22 cellular contexts compared by ENCODE assay signal in the genomic region with DNA sequence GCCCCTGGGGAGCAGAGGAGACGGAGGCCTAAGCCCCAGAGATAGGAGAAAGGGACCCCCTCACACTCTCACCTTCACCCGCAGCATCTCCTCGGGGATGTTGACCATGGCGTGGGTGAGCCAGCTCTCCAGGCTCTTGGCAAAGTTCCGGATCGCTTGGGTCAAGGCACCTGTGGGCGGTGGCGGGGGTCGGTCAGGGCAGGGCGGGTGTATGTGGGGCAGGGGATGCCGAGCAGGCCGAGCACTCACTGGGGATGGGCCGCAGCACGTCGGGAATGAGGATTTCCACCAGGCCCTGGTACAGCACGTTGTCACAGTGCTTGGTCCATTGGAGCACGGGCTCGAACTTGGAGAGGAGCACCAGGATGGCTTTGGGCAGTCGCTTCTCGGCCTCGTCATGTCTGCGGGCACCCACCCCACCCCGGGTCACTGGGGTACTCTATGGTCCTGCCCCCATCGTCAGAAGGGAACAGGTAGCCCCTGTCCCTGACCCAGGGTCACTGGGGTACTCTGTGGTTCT. TPM values are rescaled to one million over a fixed set of nuclear protein-coding genes. Genes with fewer than 3 reads are reported as not detected.
DNase-seq lines count a peak whose midpoint lies in the region; ATAC-seq and TF ChIP-seq lines count a peak whose summit lies in the region.
"Had no signal": no experiment of that assay in that cellular context is flagged by ENCODE, and none has a peak within 500 bp of the region (broad histone marks: within the 10 kb centered on the region; RNA-seq: fewer than 3 reads in every experiment).

No MANE protein-coding gene starts in this region.

- H3K9me3 Mint-ChIP-seq in activated T-cell treated with anti-CD3 and anti-CD28 coated beads, Interleukin-2, amount 50 U/mL, for 24 hours, result no peaks in the 10 kb centered on the region
- no peaks in the 10 kb centered on the region for H3K9me3 Mint-ChIP-seq in activated T-cell treated with anti-CD3 and anti-CD28 coated beads, Interleukin-2, amount 50 U/mL, for 4 hours
- H3K9me3 Mint-ChIP-seq in H9, result no peaks in the 10 kb centered on the region
- H3K9me3 Mint-ChIP-seq in memory B cell, result no peaks in the 10 kb centered on the region
- H3K9me3 Mint-ChIP-seq: CD14-positive monocyte; CD4-positive, alpha-beta T cell; CD8-positive, alpha-beta memory T cell had no signal

- H3K36me3 ChIP-seq in hepatocyte (replicated peaks; ENCODE audit: insufficient read depth, low read depth), result no peaks in the 10 kb centered on the region

- no peak overlapping the region for H3K9ac ChIP-seq in H9 (ENCODE audit: extremely low read depth, insufficient read length, low read length)
- H3K9ac ChIP-seq: BLaER1 treated with 17β-estradiol and CSF1 and Interleukin-3, amounts not matched to agents 10 nM and 100 nM; GM23248 had no signal

- H3K14ac ChIP-seq in H9 (ENCODE audit: insufficient read depth, low read length), result no peak overlapping the region

- no peak for ATAC-seq in activated T-cell treated with anti-CD3 and anti-CD28 coated beads, Interleukin-2, amount 50 U/mL, for 4 hours
- ATAC-seq in memory B cell (ENCODE audit: low read depth), result no peak
- ATAC-seq: GM12878, HCT116 had no signal

- H3K18ac ChIP-seq in H9 (ENCODE audit: insufficient read length, low read depth, low read length), result no peak overlapping the region

- WGBS in H9 (ENCODE audit: extremely low coverage, insufficient read length, low lambda C conversion rate), result no CpG with 5 or more reads among the region's 24 CpGs
- WGBS in hepatocyte (ENCODE audit: low lambda C conversion rate, missing lambda C conversion rate), result 99% methylated on average over 19 of the region's 24 CpGs

- no peak overlapping the region for H2BK12ac ChIP-seq in H9 (ENCODE audit: insufficient read length, low read depth, low read length)

- no peak overlapping the region for H2BK5ac ChIP-seq in H9 (ENCODE audit: insufficient read length, low read length)

- no peak overlapping the region for H2BK15ac ChIP-seq in H9 (ENCODE audit: low read depth, low read length)

- H3K4me1 ChIP-seq in H9 (ENCODE audit: insufficient read depth, low read length) (no peaks in the 10 kb centered on the region), hepatocyte (ENCODE audit: insufficient read depth) (no peaks in the 10 kb centered on the region)
- H3K4me1 ChIP-seq: A549; BE2C; BLaER1 treated with 17β-estradiol and CSF1 and Interleukin-3, amounts not matched to agents 10 nM and 100 nM had no signal

- H3K27ac ChIP-seq in H9 (ENCODE audit: insufficient read length, low read depth, low read length) (no peak overlapping the region), hepatocyte (no peak overlapping the region)
- H3K27ac ChIP-seq: A549; BLaER1 treated with 17β-estradiol and CSF1 and Interleukin-3, amounts not matched to agents 10 nM and 100 nM; GM23248 had no signal

- H2AFZ ChIP-seq in H9 (ENCODE audit: low read length) (no peak overlapping the region), hepatocyte (no peak overlapping the region)
- H2AFZ ChIP-seq: GM23248 had no signal

- H3K9me3 ChIP-seq in H9 (ENCODE audit: control insufficient read depth, low read depth, low read length), result no peaks in the 10 kb centered on the region
- no peaks in the 10 kb centered on the region for H3K9me3 ChIP-seq in hepatocyte (ENCODE audit: low read depth)
- H3K9me3 ChIP-seq: A549; BE2C; BLaER1 treated with 17β-estradiol and CSF1 and Interleukin-3, amounts not matched to agents 10 nM and 100 nM had no signal

- H4K5ac ChIP-seq in H9 (ENCODE audit: insufficient read length, low read depth, low read length), result no peak overlapping the region

- H3K23ac ChIP-seq in H9 (ENCODE audit: insufficient read length, low read depth, low read length), result no peak overlapping the region

- no peaks in the 10 kb centered on the region for H3K4me1 Mint-ChIP-seq in activated T-cell treated with anti-CD3 and anti-CD28 coated beads, Interleukin-2, amount 50 U/mL, for 24 hours (ENCODE audit: low read depth)
- no peaks in the 10 kb centered on the region for H3K4me1 Mint-ChIP-seq in activated T-cell treated with anti-CD3 and anti-CD28 coated beads, Interleukin-2, amount 50 U/mL, for 4 hours (ENCODE audit: low read depth)
- H3K4me1 Mint-ChIP-seq in H9, result peaks cover 4 to 6% of the 10 kb centered on the region in 2 experiments; a peak in 3 of 4 replicates
- no peaks in the 10 kb centered on the region for H3K4me1 Mint-ChIP-seq in memory B cell
- H3K4me1 Mint-ChIP-seq: CD14-positive monocyte had no signal

- no peaks in the 10 kb centered on the region for H3K27me3 Mint-ChIP-seq in activated T-cell treated with anti-CD3 and anti-CD28 coated beads, Interleukin-2, amount 50 U/mL, for 24 hours
- H3K27me3 Mint-ChIP-seq in activated T-cell treated with anti-CD3 and anti-CD28 coated beads, Interleukin-2, amount 50 U/mL, for 4 hours (ENCODE audit: low read depth), result no peaks in the 10 kb centered on the region
- no peaks in the 10 kb centered on the region for H3K27me3 Mint-ChIP-seq in H9 (ENCODE audit: low read depth)
- H3K27me3 Mint-ChIP-seq in memory B cell, result no peaks in the 10 kb centered on the region
- H3K27me3 Mint-ChIP-seq: CD4-positive, alpha-beta T cell; CD8-positive, alpha-beta memory T cell had no signal

- no peak overlapping the region for H3K4ac ChIP-seq in H9 (ENCODE audit: low read depth, low read length)

- no peak overlapping the region for H3K56ac ChIP-seq in H9 (ENCODE audit: insufficient read length, low read depth, low read length)

- peaks cover 66% of the 10 kb centered on the region for H3K36me3 Mint-ChIP-seq in activated T-cell treated with anti-CD3 and anti-CD28 coated beads, Interleukin-2, amount 50 U/mL, for 24 hours (ENCODE audit: low read depth)
- H3K36me3 Mint-ChIP-seq in activated T-cell treated with anti-CD3 and anti-CD28 coated beads, Interleukin-2, amount 50 U/mL, for 4 hours (ENCODE audit: insufficient read depth), result peaks cover 16% of the 10 kb centered on the region
- H3K36me3 Mint-ChIP-seq in H9 (ENCODE audit: insufficient read depth in 1 of 3, low read depth in 3 of 3) (peaks cover 17 to 49% (median 32%) of the 10 kb centered on the region in 3 experiments; a peak in 6 of 7 replicates), memory B cell (peaks cover 20% of the 10 kb centered on the region)

- DNase-seq in activated T-cell treated with anti-CD3 and anti-CD28 coated beads, Interleukin-2, amount 50 U/mL, for 24 hours, result no peak
- DNase-seq in activated T-cell treated with anti-CD3 and anti-CD28 coated beads, Interleukin-2, amount 50 U/mL, for 4 hours, result no peak
- peak; percentile 17 for DNase-seq in H9
- DNase-seq in hepatocyte (ENCODE audit: low spot score), result peak; percentile 2
- no peak for DNase-seq in memory B cell (ENCODE audit: low spot score in 2 of 2)
- DNase-seq in posterior vena cava (ENCODE audit: low spot score), result no peak
- DNase-seq in epidermal melanocyte (ENCODE audit: insufficient read length, low spot score), result no peak
- no peak for DNase-seq in activated CD4-positive, alpha-beta T cell treated with anti-CD3 and anti-CD28 coated beads, Interleukin-2, amount 50 U/mL, for 48 hours
- DNase-seq: ACHN; AML-193; BE2C; CD4-positive, alpha-beta T cell; CD8-positive, alpha-beta memory T cell; DMS 273 treated with DMSO at 0.1 percent for 48 hours; DMS79; GDM1; GM23248 had no signal

- no peak overlapping the region for H3T11ph ChIP-seq in H9 (ENCODE audit: low read length)

- peak overlapping the region; percentile 37 for H3K27ac Mint-ChIP-seq in activated T-cell treated with anti-CD3 and anti-CD28 coated beads, Interleukin-2, amount 50 U/mL, for 24 hours
- H3K27ac Mint-ChIP-seq in H9 (no peak overlapping the region), memory B cell (peak overlapping the region; percentile 24)

- no peaks in the 10 kb centered on the region for H3K9me2 ChIP-seq in hepatocyte (replicated peaks; ENCODE audit: insufficient read depth)

- H3K4me3 ChIP-seq in hepatocyte, result no peak overlapping the region
- H3K4me3 ChIP-seq: A549; BLaER1 treated with 17β-estradiol and CSF1 and Interleukin-3, amounts not matched to agents 10 nM and 100 nM; GM12878; GM23248 had no signal

- H2AK5ac ChIP-seq in H9 (ENCODE audit: insufficient read length, low read length), result no peak overlapping the region

- H3K79me2 ChIP-seq in H9 (ENCODE audit: insufficient read depth, low read length) (no peaks in the 10 kb centered on the region), hepatocyte (no peaks in the 10 kb centered on the region)

- H4K20me1 ChIP-seq in H9 (ENCODE audit: control insufficient read depth, insufficient read depth, insufficient read length), result no peaks in the 10 kb centered on the region
- H4K20me1 ChIP-seq in hepatocyte (ENCODE audit: insufficient read depth, poor library complexity, severe bottlenecking), result no peaks in the 10 kb centered on the region

- intact Hi-C loops in posterior vena cava (cut with DNase I), result no loop called here

- H3K23me2 ChIP-seq in H9 (ENCODE audit: insufficient read length, low read depth, low read length, poor library complexity, severe bottlenecking), result no peaks in the 10 kb centered on the region

- H3K4me2 ChIP-seq in H9 (ENCODE audit: insufficient read depth, insufficient read length, low read length) (no peak overlapping the region), hepatocyte (no peak overlapping the region)
- H3K4me2 ChIP-seq: A549; BLaER1 treated with 17β-estradiol and CSF1 and Interleukin-3, amounts not matched to agents 10 nM and 100 nM had no signal

- H4K91ac ChIP-seq in H9 (ENCODE audit: insufficient read length, low read depth, low read length), result no peak overlapping the region

- no peak overlapping the region for H4K8ac ChIP-seq in H9 (replicated peaks; ENCODE audit: insufficient read length, low read depth, low read length)

- H3K79me1 ChIP-seq in H9 (ENCODE audit: insufficient read depth, low read depth, low read length, poor library complexity, severe bottlenecking), result no peaks in the 10 kb centered on the region

- H3K4me3 Mint-ChIP-seq in activated T-cell treated with anti-CD3 and anti-CD28 coated beads, Interleukin-2, amount 50 U/mL, for 24 hours, result no peak overlapping the region
- no peak overlapping the region for H3K4me3 Mint-ChIP-seq in activated T-cell treated with anti-CD3 and anti-CD28 coated beads, Interleukin-2, amount 50 U/mL, for 4 hours
- H3K4me3 Mint-ChIP-seq in H9, result no peak overlapping the region
- H3K4me3 Mint-ChIP-seq in memory B cell, result no peak overlapping the region
- H3K4me3 Mint-ChIP-seq: CD14-positive monocyte; CD4-positive, alpha-beta T cell; CD8-positive, alpha-beta memory T cell had no signal

- no peak overlapping the region for H2BK120ac ChIP-seq in H9 (ENCODE audit: low read depth, low read length, poor library complexity, severe bottlenecking)

- H2BK20ac ChIP-seq in H9 (ENCODE audit: low read depth, low read length, poor library complexity, severe bottlenecking), result no peak overlapping the region

- TF ChIP-seq CTCF in H9 (conservative IDR thresholded peaks at IDR 0.05) (no peak), hepatocyte (IDR thresholded peaks at IDR 0.05; ENCODE audit: poor library complexity) (no peak)

- H3K27me3 ChIP-seq in H9 (ENCODE audit: insufficient read depth, low read length), result no peaks in the 10 kb centered on the region
- H3K27me3 ChIP-seq in hepatocyte, result no peaks in the 10 kb centered on the region
- H3K27me3 ChIP-seq: BE2C; BLaER1 treated with 17β-estradiol and CSF1 and Interleukin-3, amounts not matched to agents 10 nM and 100 nM had no signal

RNA-seq across cellular contexts. Expression of gene DCAF15, which starts 13.1 kb away (rescaled TPM):
- 10 to 100 TPM; 65.2 to 75.4 (median 66.2) TPM for total RNA-seq in activated T-cell treated with anti-CD3 and anti-CD28 coated beads, Interleukin-2, amount 50 U/mL, for 4 hours
- total RNA-seq in H9 (2021) (82.2 and 82.5 TPM in 2 replicates), hepatocyte (9.3 and 13.4 TPM in 2 replicates), posterior vena cava (10 to 100 TPM; 18.8 to 21.0 TPM)
- polyA plus RNA-seq in hepatocyte, result 16.4 and 19.0 TPM in 2 replicates

RNA-seq across cellular contexts. Expression of gene PODNL1, which starts 27.2 kb away (rescaled TPM):
- under 1 TPM in 2 of 3 donors, not detected in 1; 0.08 to 0.30 TPM for total RNA-seq in activated T-cell treated with anti-CD3 and anti-CD28 coated beads, Interleukin-2, amount 50 U/mL, for 4 hours
- total RNA-seq in H9 (2021) (0.68 TPM in 2 replicates), hepatocyte (0.17 TPM in 1 of 2 replicates, not detected in the other), posterior vena cava (1 to 10 TPM; 2.4 to 8.7 TPM)
- 2.4 and 3.3 TPM in 2 replicates for polyA plus RNA-seq in hepatocyte
- total RNA-seq: CD4-positive, alpha-beta T cell; GM12878 had no signal
- polyA plus RNA-seq: CD8-positive, alpha-beta memory T cell had no signal

RNA-seq across cellular contexts. Expression of gene RFX1, which starts 40.7 kb away (rescaled TPM):
- total RNA-seq in activated T-cell treated with anti-CD3 and anti-CD28 coated beads, Interleukin-2, amount 50 U/mL, for 4 hours, result 10 to 100 TPM; 11.3 to 13.8 (median 12.3) TPM
- total RNA-seq in H9 (2021) (19.2 and 21.4 TPM in 2 replicates), hepatocyte (2.2 and 4.2 TPM in 2 replicates), posterior vena cava (1 to 10 TPM; 7.5 to 7.8 TPM)
- 2.4 and 4.1 TPM in 2 replicates for polyA plus RNA-seq in hepatocyte

RNA-seq across cellular contexts. Expression of gene CC2D1A, which starts 59.4 kb away (rescaled TPM):
- 10 to 100 TPM; 34.1 to 40.2 (median 39.6) TPM for total RNA-seq in activated T-cell treated with anti-CD3 and anti-CD28 coated beads, Interleukin-2, amount 50 U/mL, for 4 hours
- total RNA-seq in H9 (2021), result 42.7 and 48.5 TPM in 2 replicates
- total RNA-seq in hepatocyte, result 14.8 and 20.8 TPM in 2 replicates
- polyA plus RNA-seq in hepatocyte, result 40.9 and 43.3 TPM in 2 replicates
- 10 to 100 TPM; 16.8 to 22.6 TPM for total RNA-seq in posterior vena cava

RNA-seq across cellular contexts. Expression of gene BRME1, which starts 59.5 kb away (rescaled TPM):
- total RNA-seq in activated T-cell treated with anti-CD3 and anti-CD28 coated beads, Interleukin-2, amount 50 U/mL, for 4 hours, result 1 to 10 TPM; 7.3 to 9.3 (median 8.9) TPM
- total RNA-seq in H9 (2021) (4.7 and 6.7 TPM in 2 replicates), hepatocyte (2.2 and 14.4 TPM in 2 replicates), posterior vena cava (1 to 10 TPM; 1.2 to 2.0 TPM)
- 3.2 and 4.5 TPM in 2 replicates for polyA plus RNA-seq in hepatocyte

Comparison
In these comparisons a context has a peak if more than half of its experiments do, and no peak if none do; other contexts are left out.
1. DNase-seq: peak in H9 (single experiment) and hepatocyte (single experiment); none in activated T-cell treated with anti-CD3 and anti-CD28 coated beads, Interleukin-2, amount 50 U/mL, for 24 hours (single experiment), activated T-cell treated with anti-CD3 and anti-CD28 coated beads, Interleukin-2, amount 50 U/mL, for 4 hours (single experiment), memory B cell (0 of 2), posterior vena cava (single experiment), epidermal melanocyte (single experiment) and activated CD4-positive, alpha-beta T cell treated with anti-CD3 and anti-CD28 coated beads, Interleukin-2, amount 50 U/mL, for 48 hours (0 of 2).
2. H3K27ac Mint-ChIP-seq: peak in activated T-cell treated with anti-CD3 and anti-CD28 coated beads, Interleukin-2, amount 50 U/mL, for 24 hours (single experiment) and memory B cell (single experiment); none in H9 (0 of 3).